ENCODE assay signal across 13 cellular contexts in genomic region chr12:46049665-46050064, GRCh38. TPM values are rescaled to one million over a fixed set of nuclear protein-coding genes. Genes with fewer than 3 reads are reported as not detected.
DNase-seq lines count a peak whose midpoint lies in the region; ATAC-seq, FAIRE-seq and TF ChIP-seq lines count a peak whose summit lies in the region.
"Had no signal": no experiment of that assay in that cellular context is flagged by ENCODE, and none has a peak within 500 bp of the region (broad histone marks: within the 10 kb centered on the region; RNA-seq: fewer than 3 reads in every experiment).

No MANE protein-coding gene starts in this region.

- CTCF ChIA-PET in HCT116 (lab: Charles Lee) (no interaction called here), RWPE1 (lab: Yijun Ruan, JAX) (interaction anchor here (0.7 kb wide), 1 partner anchor 861 kb away, joined by 3 read pairs; no protein-coding TSS in a partner anchor)

- no peak overlapping the region for H3K9ac ChIP-seq in HCT116 (ENCODE audit: low read length)
- H3K9ac ChIP-seq in endodermal cell (ENCODE audit: extremely low read depth, low read length, poor library complexity, severe bottlenecking), result no peak overlapping the region

- RAD21 ChIA-PET in HCT116 (lab: Charles Lee; ENCODE audit: low non-redundant PET in 1 of 2, low total read pairs in 2 of 2, uncharacterized antibody in 2 of 2, unreplicated experiment in 2 of 2), result no interaction called here

- POLR2A ChIA-PET in HCT116 (lab: Charles Lee) (no interaction called here), RWPE1 (lab: Yijun Ruan, JAX; ENCODE audit: low non-redundant PET) (no interaction called here)

- H3K36me3 Mint-ChIP-seq in endodermal cell (ENCODE audit: low read depth), result no peaks in the 10 kb centered on the region
- peaks cover 17% of the 10 kb centered on the region for H3K36me3 Mint-ChIP-seq in natural killer cell

- TF ChIP-seq RAD21 in HCT116 (IDR thresholded peaks at IDR 0.05; ENCODE audit: low read depth), result peak; percentile 43

- no peaks in the 10 kb centered on the region for H3K9me2 ChIP-seq in HCT116 (ENCODE audit: insufficient read depth)

- no peaks in the 10 kb centered on the region for H4K20me1 ChIP-seq in HCT116 (ENCODE audit: insufficient read depth)

- H3K9me3 Mint-ChIP-seq in endodermal cell (peaks cover 64% of the 10 kb centered on the region), natural killer cell (peaks cover 2 to 5% of the 10 kb centered on the region in 2 donors)

- H3K27ac Mint-ChIP-seq in endodermal cell (no peak overlapping the region), natural killer cell (no peak overlapping the region)
- H3K27ac Mint-ChIP-seq: T-cell had no signal

- H3K4me3 ChIP-seq in HCT116 (replicated peaks in 1 of 2; ENCODE audit: low read depth in 1 of 2, low read length in 2 of 2) (no peak overlapping the region), endodermal cell (ENCODE audit: low read length) (no peak overlapping the region), pancreas (no peak overlapping the region)

- no peaks in the 10 kb centered on the region for H3K4me1 Mint-ChIP-seq in endodermal cell
- no peaks in the 10 kb centered on the region for H3K4me1 Mint-ChIP-seq in natural killer cell
- H3K4me1 Mint-ChIP-seq: T-cell had no signal

- peak; percentile 42; the same call in 1 of the 2 replicates for ATAC-seq in HCT116
- ATAC-seq in natural killer cell, result no peak
- ATAC-seq in pancreas, result no peak
- ATAC-seq: T-cell had no signal

- intact Hi-C loops in HCT116 (cut with micrococcal nuclease) (no loop called here), natural killer cell (cut with micrococcal nuclease) (no loop called here), pancreas (cut with DNase I) (no loop called here)

- H3K27me3 ChIP-seq in HCT116 (ENCODE audit: insufficient read depth, low read length) (no peaks in the 10 kb centered on the region), endodermal cell (ENCODE audit: control insufficient read depth, insufficient read depth, low read length, poor library complexity, severe bottlenecking) (no peaks in the 10 kb centered on the region), pancreas (no peaks in the 10 kb centered on the region)

- H3K9me3 ChIP-seq in HCT116 (ENCODE audit: control insufficient read depth in 1 of 2, insufficient read depth in 1 of 2, low read depth in 1 of 2, low read length in 2 of 2) (peaks cover 15 to 26% of the 10 kb centered on the region in 2 experiments; a peak in 2 of 4 replicates), endodermal cell (ENCODE audit: control insufficient read depth, low read length) (peaks cover 30% of the 10 kb centered on the region), pancreas (no peaks in the 10 kb centered on the region)

- H3K4me3 Mint-ChIP-seq in endodermal cell (no peak overlapping the region), natural killer cell (no peak overlapping the region)
- H3K4me3 Mint-ChIP-seq: T-cell had no signal

- DNase-seq in DMS53 (lab: John Stamatoyannopoulos, UW) (peak; percentile 92), HCT116 (ENCODE audit: low read depth, low spot score) (no peak), OCI-M1 (lab: John Stamatoyannopoulos, UW) (peak; percentile 46), endodermal cell (peak; percentile 45), natural killer cell (no peak), RWPE1 (ENCODE audit: low spot score) (no peak), pancreas (no peak), C1 segment of cervical spinal cord (lab: John Stamatoyannopoulos, UW) (no peak)
- DNase-seq: Calu3, NCI-H146, NCI-H2107, T-cell, T1000 had no signal

- FAIRE-seq in pancreas (lab: Jason Lieb, UNC), result no peak

- no peak for TF ChIP-seq POLR2A in HCT116 (IDR thresholded peaks at IDR 0.05; ENCODE audit: borderline replicate concordance, extremely low read depth, insufficient read depth, insufficient read length)

- TF ChIP-seq CTCF in HCT116 (IDR thresholded peaks at IDR 0.05 in 2 of 3, conservative IDR thresholded peaks at IDR 0.05 in 1 of 3; ENCODE audit: borderline replicate concordance in 1 of 3, insufficient read depth in 1 of 3, low read depth in 2 of 3, low read length in 2 of 3), result peak in 2 of 3 experiments; percentile 11 to 16; a peak in 1 of 6 replicates
- peak; percentile 53 for TF ChIP-seq CTCF in endodermal cell (conservative IDR thresholded peaks at IDR 0.05)
- no peak for TF ChIP-seq CTCF in natural killer cell (IDR thresholded peaks at IDR 0.05)
- TF ChIP-seq CTCF in RWPE1 (conservative IDR thresholded peaks at IDR 0.05; ENCODE audit: low read depth), result no peak
- no peak for TF ChIP-seq CTCF in pancreas (IDR thresholded peaks at IDR 0.05)

- H3K79me2 ChIP-seq in HCT116 (ENCODE audit: insufficient read depth, low read length), result no peaks in the 10 kb centered on the region

- no TSS peak for BruUV-seq in HCT116 (replicated peaks; lab: Mats Ljungman, UMichigan)

- H3K4me2 ChIP-seq in HCT116 (ENCODE audit: low read length), result no peak overlapping the region

- no peak overlapping the region for H3K27ac ChIP-seq in HCT116 (ENCODE audit: low read depth, low read length)
- no peak overlapping the region for H3K27ac ChIP-seq in endodermal cell (ENCODE audit: low read depth, low read length)
- H3K27ac ChIP-seq in RWPE1, result no peak overlapping the region
- no peak overlapping the region for H3K27ac ChIP-seq in pancreas

- no peak overlapping the region for H2AFZ ChIP-seq in HCT116 (ENCODE audit: low read depth, low read length, poor library complexity, severe bottlenecking)

- H3K27me3 Mint-ChIP-seq in endodermal cell (ENCODE audit: insufficient read depth) (no peaks in the 10 kb centered on the region), natural killer cell (ENCODE audit: low read depth in 2 of 2) (peaks cover 16 to 35% of the 10 kb centered on the region in 2 donors)

- H3K36me3 ChIP-seq in HCT116 (ENCODE audit: control insufficient read depth in 1 of 2, insufficient read depth in 2 of 2, low read length in 2 of 2), result no peaks in the 10 kb centered on the region
- H3K36me3 ChIP-seq in endodermal cell (ENCODE audit: control insufficient read depth, insufficient read depth, low read length), result no peaks in the 10 kb centered on the region
- H3K36me3 ChIP-seq in pancreas, result no peaks in the 10 kb centered on the region

- H3K4me1 ChIP-seq in HCT116 (ENCODE audit: control insufficient read depth in 1 of 2, insufficient read depth in 2 of 2, low read length in 2 of 2), result no peaks in the 10 kb centered on the region
- H3K4me1 ChIP-seq in endodermal cell (ENCODE audit: control insufficient read depth, insufficient read depth, low read length), result no peaks in the 10 kb centered on the region
- no peaks in the 10 kb centered on the region for H3K4me1 ChIP-seq in pancreas

- 0 to 29% methylated on average over 1 to 2 of the region's 2 CpGs for WGBS in endodermal cell (ENCODE audit: insufficient coverage in 1 of 2, insufficient read length in 1 of 2), 2 experiments
- WGBS in pancreas, 2 donors, result 27 to 46% methylated on average over 2 of the region's 2 CpGs

TF ChIP-seq in HCT116, 20 proteins besides CTCF, POLR2A, EP300 and RAD21:
- TF ChIP-seq YY1 (IDR thresholded peaks at IDR 0.05; ENCODE audit: extremely low read depth, insufficient replicate concordance, low read depth, low read length), result no peak
- TF ChIP-seq EZH2 (IDR thresholded peaks at IDR 0.05), result no peak
- TF ChIP-seq ELF1 (IDR thresholded peaks at IDR 0.05; ENCODE audit: borderline replicate concordance, low read depth), result no peak
- TF ChIP-seq JUND (IDR thresholded peaks at IDR 0.05), result no peak
- TF ChIP-seq SIN3A (IDR thresholded peaks at IDR 0.05; ENCODE audit: low read depth), result no peak
- TF ChIP-seq ZNF274 (IDR thresholded peaks at IDR 0.05; ENCODE audit: low read depth, low read length), result no peak
- TF ChIP-seq POLR2AphosphoS5 (IDR thresholded peaks at IDR 0.05; ENCODE audit: low read depth, low read length), result no peak
- no peak for TF ChIP-seq CEBPB (IDR thresholded peaks at IDR 0.05; ENCODE audit: low read depth)
- TF ChIP-seq EGR1 (IDR thresholded peaks at IDR 0.05; ENCODE audit: low read depth), result no peak
- TF ChIP-seq ZBTB33 (IDR thresholded peaks at IDR 0.05; ENCODE audit: extremely low read depth, insufficient replicate concordance, low read length), result no peak
- no peak for TF ChIP-seq SRF (IDR thresholded peaks at IDR 0.05; ENCODE audit: low read depth)
- no peak for TF ChIP-seq ATF3 (IDR thresholded peaks at IDR 0.05)
- no peak for TF ChIP-seq FOSL1 (IDR thresholded peaks at IDR 0.05; ENCODE audit: low read depth)
- TF ChIP-seq SP1 (IDR thresholded peaks at IDR 0.05; ENCODE audit: low read depth), result no peak
- no peak for TF ChIP-seq ZFX (IDR thresholded peaks at IDR 0.05)

RNA-seq across cellular contexts. Expression of gene SCAF11, which starts 59.3 kb away (rescaled TPM):
- total RNA-seq in HCT116 (2021; ENCODE audit: unreplicated experiment) (79.8 TPM), endodermal cell (100 to 1,000 TPM in 1 of 2 donors, 10 to 100 TPM in 1; 99.6 to 116 TPM), natural killer cell (100 to 1,000 TPM; 208 to 232 (median 220) TPM), pancreas (10 to 100 TPM; 40.8 to 74.2 (median 47.1) TPM)
- 25.3 and 28.8 TPM in 2 replicates for polyA plus RNA-seq in HCT116 (2012)
- polyA plus RNA-seq in endodermal cell (2013, experiment 1 of 2), result 58.9 TPM
- polyA plus RNA-seq in endodermal cell (2013, experiment 2 of 2), result 65.4 TPM
- polyA plus RNA-seq in pancreas, result 10 to 100 TPM; 13.8 to 18.7 TPM

Comparison
In these comparisons a context has a peak if more than half of its experiments do, and no peak if none do; other contexts are left out.
1. DNase-seq: peak in DMS53 (single experiment), OCI-M1 (single experiment) and endodermal cell (single experiment); none in HCT116 (single experiment), natural killer cell (single experiment), RWPE1 (single experiment), pancreas (0 of 6) and C1 segment of cervical spinal cord (0 of 14).
2. CTCF ChIP-seq: peak in HCT116 (2 of 3) and endodermal cell (single experiment); none in natural killer cell (single experiment), RWPE1 (single experiment) and pancreas (0 of 4).